22 cellular contexts compared by ENCODE assay signal in the genomic region with DNA sequence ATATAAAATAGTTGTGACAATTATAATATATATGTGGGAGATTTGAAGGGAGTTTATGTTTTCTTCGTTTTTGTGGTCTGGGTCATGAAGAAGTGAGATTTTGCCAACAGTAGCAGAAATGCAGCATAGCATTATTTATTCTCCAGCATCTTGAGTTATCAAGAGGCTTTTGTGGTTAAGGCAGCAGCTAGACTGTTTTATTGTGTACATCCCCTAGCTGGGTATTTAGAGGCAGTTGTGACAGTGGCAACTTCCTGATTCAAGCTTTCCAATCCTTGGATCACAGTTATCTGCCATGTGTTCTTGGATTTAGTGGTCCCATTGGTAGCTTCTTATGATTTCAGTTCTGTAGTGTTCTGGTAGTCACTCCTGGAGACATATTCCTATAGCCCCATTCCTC. TPM values are rescaled to one million over a fixed set of nuclear protein-coding genes. Genes with fewer than 3 reads are reported as not detected.
DNase-seq lines count a peak whose midpoint lies in the region; ATAC-seq lines count a peak whose summit lies in the region.
"Had no signal": no experiment of that assay in that cellular context is flagged by ENCODE, and none has a peak within 500 bp of the region (broad histone marks: within the 10 kb centered on the region; RNA-seq: fewer than 3 reads in every experiment).

No MANE protein-coding gene starts in this region.

- no peaks in the 10 kb centered on the region for H3K9me3 ChIP-seq in naive thymus-derived CD4-positive, alpha-beta T cell (ENCODE audit: control insufficient read depth in 2 of 3, low read length in 3 of 3)
- H3K9me3 ChIP-seq: ascending aorta, thyroid gland had no signal

- H3K4me1 Mint-ChIP-seq in activated T-helper 17 cell treated with anti-CD3 and anti-CD28 coated beads, Interleukin-2, amount 50 U/mL, for 72 hours = peaks cover 21% of the 10 kb centered on the region
- H3K4me1 Mint-ChIP-seq in naive thymus-derived CD4-positive, alpha-beta T cell = peaks cover 28 to 88% (median 69%) of the 10 kb centered on the region in 7 donors

- no peaks in the 10 kb centered on the region for H3K9me3 Mint-ChIP-seq in activated T-helper 17 cell treated with anti-CD3 and anti-CD28 coated beads, Interleukin-2, amount 50 U/mL, for 72 hours
- peaks cover 0 to 2% (median 0%) of the 10 kb centered on the region in 11 donors for H3K9me3 Mint-ChIP-seq in naive thymus-derived CD4-positive, alpha-beta T cell
- H3K9me3 Mint-ChIP-seq: stimulated activated memory B cell treated with anti-CD40 and anti-IgM and Interleukin-4, amounts not matched to agents 10 μg/mL and 1 μg/mL and 100 μg/mL, for 72 hours had no signal

- CTCF ChIA-PET in naive thymus-derived CD4-positive, alpha-beta T cell (lab: Charles Lee) = no interaction called here

- DNase-seq in DMS53 (lab: John Stamatoyannopoulos, UW) (peak; percentile 9), DMS53 treated with DMSO at 0.1 percent for 48 hours (lab: John Stamatoyannopoulos, UW; ENCODE audit: unreplicated experiment) (no peak), G401 (ENCODE audit: low spot score) (no peak), hepatic stellate cell (ENCODE audit: low spot score) (no peak)
- DNase-seq in Jurkat, Clone E6-1 (ENCODE audit: low read depth, low spot score) = peak; percentile 50
- DNase-seq in naive thymus-derived CD4-positive, alpha-beta T cell = no peak
- no peak for DNase-seq in activated CD4-positive, alpha-beta T cell treated with anti-CD3 and anti-CD28 coated beads for 4 hours
- DNase-seq: activated effector memory CD4-positive, alpha-beta T cell treated with Interleukin-2 at 50 U/mL for 16 hours; IMR-90; midbrain; NCI-H1092; NCI-H2081; PC-9; retina; T1000 had no signal

- H3K36me3 Mint-ChIP-seq in activated T-helper 17 cell treated with anti-CD3 and anti-CD28 coated beads, Interleukin-2, amount 50 U/mL, for 72 hours (ENCODE audit: low read depth) = peaks cover 27% of the 10 kb centered on the region
- peaks cover 0 to 15% (median 7%) of the 10 kb centered on the region in 5 donors for H3K36me3 Mint-ChIP-seq in naive thymus-derived CD4-positive, alpha-beta T cell

- no peak overlapping the region for H3K4me3 Mint-ChIP-seq in activated T-helper 17 cell treated with anti-CD3 and anti-CD28 coated beads, Interleukin-2, amount 50 U/mL, for 72 hours
- peak overlapping the region in 6 of 10 donors; percentile 3 to 29 (median 12) for H3K4me3 Mint-ChIP-seq in naive thymus-derived CD4-positive, alpha-beta T cell
- H3K4me3 Mint-ChIP-seq: stimulated activated memory B cell treated with anti-CD40 and anti-IgM and Interleukin-4, amounts not matched to agents 10 μg/mL and 1 μg/mL and 100 μg/mL, for 72 hours had no signal

- H3K27me3 ChIP-seq in naive thymus-derived CD4-positive, alpha-beta T cell (ENCODE audit: control insufficient read depth in 2 of 2, insufficient read depth in 2 of 2, low read length in 2 of 2) = no peaks in the 10 kb centered on the region
- H3K27me3 ChIP-seq: ascending aorta, thyroid gland had no signal

- intact Hi-C loops in naive thymus-derived CD4-positive, alpha-beta T cell (cut with micrococcal nuclease) = no loop called here

- H3K27ac Mint-ChIP-seq in activated T-helper 17 cell treated with anti-CD3 and anti-CD28 coated beads, Interleukin-2, amount 50 U/mL, for 72 hours = peak overlapping the region; percentile 67
- peak overlapping the region in 5 of 9 donors; percentile 25 to 70 (median 37) for H3K27ac Mint-ChIP-seq in naive thymus-derived CD4-positive, alpha-beta T cell
- H3K27ac Mint-ChIP-seq: stimulated activated memory B cell treated with anti-CD40 and anti-IgM and Interleukin-4, amounts not matched to agents 10 μg/mL and 1 μg/mL and 100 μg/mL, for 72 hours had no signal

- no peaks in the 10 kb centered on the region for H3K27me3 Mint-ChIP-seq in activated T-helper 17 cell treated with anti-CD3 and anti-CD28 coated beads, Interleukin-2, amount 50 U/mL, for 72 hours
- H3K27me3 Mint-ChIP-seq in naive thymus-derived CD4-positive, alpha-beta T cell = no peaks in the 10 kb centered on the region
- H3K27me3 Mint-ChIP-seq: stimulated activated memory B cell treated with anti-CD40 and anti-IgM and Interleukin-4, amounts not matched to agents 10 μg/mL and 1 μg/mL and 100 μg/mL, for 72 hours had no signal

- peaks cover 0 to 7% (median 0%) of the 10 kb centered on the region in 3 experiments for H3K36me3 ChIP-seq in naive thymus-derived CD4-positive, alpha-beta T cell (ENCODE audit: control insufficient read depth in 2 of 3, insufficient read depth in 3 of 3, low read length in 3 of 3)
- H3K36me3 ChIP-seq: ascending aorta, thyroid gland had no signal

- POLR2A ChIA-PET in naive thymus-derived CD4-positive, alpha-beta T cell (lab: Charles Lee) = interaction anchor here (1.3 kb wide), 1 partner anchor 127 kb away, joined by 3 read pairs; a partner anchor contains a TSS

- no peak overlapping the region for H3K4me3 ChIP-seq in Jurkat, Clone E6-1 (ENCODE audit: low read length)
- no peak overlapping the region for H3K4me3 ChIP-seq in naive thymus-derived CD4-positive, alpha-beta T cell (ENCODE audit: low read length)
- H3K4me3 ChIP-seq: ascending aorta, PC-9, thyroid gland had no signal

- H3K4me1 ChIP-seq in naive thymus-derived CD4-positive, alpha-beta T cell (ENCODE audit: control insufficient read depth in 2 of 2, insufficient read depth in 2 of 2, low read length in 2 of 2) = peaks cover 11 to 21% of the 10 kb centered on the region in 2 donors

- in situ Hi-C loops in G401 (cut with HindIII; ENCODE audit: low sequenced_read_pairs) = no loop called here

- ATAC-seq in activated T-helper 17 cell treated with anti-CD3 and anti-CD28 coated beads, Interleukin-2, amount 50 U/mL, for 72 hours (replicated peaks) = no peak
- peak; percentile 43 for ATAC-seq in naive thymus-derived CD4-positive, alpha-beta T cell
- ATAC-seq: activated CD4-positive, CD25-positive, alpha-beta regulatory T cell treated with anti-CD3 and anti-CD28 coated beads, Interleukin-2, amount 50 U/mL, for 24 hours; stimulated activated memory B cell treated with anti-CD40 and anti-IgM and Interleukin-4, amounts not matched to agents 10 μg/mL and 1 μg/mL and 100 μg/mL, for 72 hours had no signal

- no peak overlapping the region for H3K27ac ChIP-seq in naive thymus-derived CD4-positive, alpha-beta T cell (ENCODE audit: low read depth, low read length)
- H3K27ac ChIP-seq: 22Rv1, ascending aorta, HL-60, PC-9 had no signal

RNA-seq across cellular contexts. Expression of a gene that starts 29.0 kb away (rescaled TPM):
- polyA plus RNA-seq in Jurkat, Clone E6-1 (2012; ENCODE audit: insufficient read depth, insufficient read length) = 141 TPM
- 100 to 1,000 TPM; 140 TPM for total RNA-seq in activated T-helper 17 cell treated with anti-CD3 and anti-CD28 coated beads, Interleukin-2, amount 50 U/mL, for 72 hours
- 100 to 1,000 TPM; 128 to 191 (median 181) TPM for total RNA-seq in naive thymus-derived CD4-positive, alpha-beta T cell
- polyA plus RNA-seq in naive thymus-derived CD4-positive, alpha-beta T cell = 10 to 100 TPM; 20.1 to 23.3 TPM
- total RNA-seq in G401 (2014; rRNA removed; shearing (Covaris generic)) = 42.0 and 49.6 TPM in 2 replicates

Comparison
In these comparisons a context has a peak if more than half of its experiments do, and no peak if none do; other contexts are left out.
1. DNase-seq: peak in DMS53 (single experiment) and Jurkat, Clone E6-1 (single experiment); none in DMS53 treated with DMSO at 0.1 percent for 48 hours (single experiment), naive thymus-derived CD4-positive, alpha-beta T cell (0 of 9), G401 (single experiment), activated CD4-positive, alpha-beta T cell treated with anti-CD3 and anti-CD28 coated beads for 4 hours (0 of 2) and hepatic stellate cell (single experiment).